Comparison of ENCODE assay signal across 8 cellular contexts in genomic region chr22:15775670-15776669, GRCh38.
DNase-seq lines count a peak whose midpoint lies in the region; ATAC-seq, FAIRE-seq and TF ChIP-seq lines count a peak whose summit lies in the region.
"Not testable (repeated sequence)": the region's sequence is repeated elsewhere in the genome, so short reads cannot be mapped to it uniquely, and the experiment has no call there.

No MANE protein-coding gene starts in this region.

- peak; percentile 20; the same call in 1 of the 2 replicates for TF ChIP-seq RAD21 in SK-N-SH (IDR thresholded peaks at IDR 0.05; ENCODE audit: low read length)
- not testable (repeated sequence) for TF ChIP-seq RAD21 in HepG2 (CRISPR knock-in tag; IDR thresholded peaks at IDR 0.05)

- DNase-seq in CD8-positive, alpha-beta T cell; SK-N-SH; HepG2 (ENCODE audit: low spot score); stimulated activated naive B cell treated with anti-CD40 and anti-IgM and Interleukin-4, amounts not matched to agents 10 μg/mL and 1 μg/mL and 100 μg/mL, for 72 hours: not testable (repeated sequence)
- DNase-seq in NCI-H1930 (lab: John Stamatoyannopoulos, UW) (peak; percentile 86 to 88), NCI-H82 (lab: John Stamatoyannopoulos, UW) (peak; percentile 45), ecto neural progenitor cell (ENCODE audit: low spot score) (peak; percentile 19)

- BruUV-seq in HepG2 (replicated peaks; lab: Mats Ljungman, UMichigan) = not testable (repeated sequence)

- peak overlapping the region; percentile 79 for H3K4me2 ChIP-seq in SK-N-SH
- H3K4me2 ChIP-seq in HepG2 (ENCODE audit: low read depth, low read length) = not testable (repeated sequence)

- peak; percentile 49 for ATAC-seq in CD8-positive, alpha-beta T cell
- peak; percentile 62 for ATAC-seq in HG03432 (IDR thresholded peaks at IDR 0.05; ENCODE audit: unreplicated experiment)
- peak; percentile 97 for ATAC-seq in HepG2
- ATAC-seq in stimulated activated naive B cell treated with anti-CD40 and anti-IgM and Interleukin-4, amounts not matched to agents 10 μg/mL and 1 μg/mL and 100 μg/mL, for 72 hours (replicated peaks) = peak; percentile 41 to 66

- H3K9ac ChIP-seq in SK-N-SH; HepG2 (ENCODE audit: insufficient read depth, low read depth, low read length): not testable (repeated sequence)

- in situ Hi-C loops in HepG2 (cut with HindIII; ENCODE audit: extremely low pct_ligation_motif_present, low pct_unique_long_range_greater_than_20kb) = not testable (repeated sequence)

- H3F3A ChIP-seq in SK-N-SH (replicated peaks; ENCODE audit: insufficient read depth) = not testable (repeated sequence)

- H3K9me2 ChIP-seq in SK-N-SH = not testable (repeated sequence)

- WGBS in SK-N-SH (ENCODE audit: low lambda C conversion rate) = 9% methylated on average over 6 of the region's 43 CpGs
- 79% methylated on average over 7 of the region's 43 CpGs for WGBS in HepG2 (ENCODE audit: low lambda C conversion rate)

- not testable (repeated sequence) for H4K20me1 ChIP-seq in SK-N-SH (ENCODE audit: insufficient read depth); HepG2 (ENCODE audit: insufficient read depth, low read length)

- not testable (repeated sequence) for H3K27me3 Mint-ChIP-seq in CD8-positive, alpha-beta T cell (ENCODE audit: low read depth); stimulated activated naive B cell treated with anti-CD40 and anti-IgM and Interleukin-4, amounts not matched to agents 10 μg/mL and 1 μg/mL and 100 μg/mL, for 72 hours

- not testable (repeated sequence) for H3K4me3 Mint-ChIP-seq in CD8-positive, alpha-beta T cell; stimulated activated naive B cell treated with anti-CD40 and anti-IgM and Interleukin-4, amounts not matched to agents 10 μg/mL and 1 μg/mL and 100 μg/mL, for 72 hours

- H3K4me1 Mint-ChIP-seq in CD8-positive, alpha-beta T cell (ENCODE audit: low read depth); stimulated activated naive B cell treated with anti-CD40 and anti-IgM and Interleukin-4, amounts not matched to agents 10 μg/mL and 1 μg/mL and 100 μg/mL, for 72 hours: not testable (repeated sequence)

- CTCF ChIA-PET in CD8-positive, alpha-beta T cell (lab: Charles Lee); SK-N-SH (lab: Yijun Ruan, JAX); HepG2 (lab: Yijun Ruan, JAX; ENCODE audit: low intra/inter-chr PET ratio, low total read pairs): not testable (repeated sequence)

- not testable (repeated sequence) for TF ChIP-seq CTCF in CD8-positive, alpha-beta T cell (IDR thresholded peaks at IDR 0.05)
- peak; percentile 38 for TF ChIP-seq CTCF in SK-N-SH (IDR thresholded peaks at IDR 0.05)
- TF ChIP-seq CTCF in HepG2 (CRISPR knock-in tag; IDR thresholded peaks at IDR 0.05) = 0 out of 2 replicates have a peak, but pooled peaks have one; percentile 3

- not testable (repeated sequence) for H3K4me1 ChIP-seq in CD8-positive, alpha-beta T cell (ENCODE audit: insufficient read depth, low read length); SK-N-SH (ENCODE audit: control insufficient read depth in 1 of 2, insufficient read depth in 2 of 2, low read depth in 1 of 2, low read length in 1 of 2); HepG2 (ENCODE audit: insufficient read depth, low read length)

- not testable (repeated sequence) for H3K9me3 Mint-ChIP-seq in CD8-positive, alpha-beta T cell; stimulated activated naive B cell treated with anti-CD40 and anti-IgM and Interleukin-4, amounts not matched to agents 10 μg/mL and 1 μg/mL and 100 μg/mL, for 72 hours

- not testable (repeated sequence) for H3K79me2 ChIP-seq in SK-N-SH (ENCODE audit: insufficient read depth); HepG2 (ENCODE audit: insufficient read depth, low read length)

- not testable (repeated sequence) for TF ChIP-seq POLR2A in HepG2 (IDR thresholded peaks at IDR 0.05; ENCODE audit: insufficient read depth in 1 of 2, low read depth in 2 of 2, low read length in 2 of 2)

- H3K36me3 Mint-ChIP-seq in CD8-positive, alpha-beta T cell; stimulated activated naive B cell treated with anti-CD40 and anti-IgM and Interleukin-4, amounts not matched to agents 10 μg/mL and 1 μg/mL and 100 μg/mL, for 72 hours: not testable (repeated sequence)

- not testable (repeated sequence) for H3K4me3 ChIP-seq in CD8-positive, alpha-beta T cell (ENCODE audit: low read depth, low read length)
- H3K4me3 ChIP-seq in SK-N-SH (ENCODE audit: low read depth in 2 of 2, low read length in 1 of 2) (peak overlapping the region in 1 of 2 experiments; percentile 36; a peak in 2 of 4 replicates), HepG2 (replicated peaks in 1 of 3; ENCODE audit: insufficient read depth in 1 of 3, low read depth in 2 of 3, low read length in 3 of 3) (peak overlapping the region in 1 of 3 experiments; percentile 33; a peak in 1 of 6 replicates)

- not testable (repeated sequence) for H3K27ac Mint-ChIP-seq in CD8-positive, alpha-beta T cell; stimulated activated naive B cell treated with anti-CD40 and anti-IgM and Interleukin-4, amounts not matched to agents 10 μg/mL and 1 μg/mL and 100 μg/mL, for 72 hours

- H3K27ac ChIP-seq in CD8-positive, alpha-beta T cell (ENCODE audit: low read depth, low read length); SK-N-SH (ENCODE audit: low read depth in 2 of 2, low read length in 1 of 2); HepG2 (ENCODE audit: extremely low read length, insufficient read depth, low read length): not testable (repeated sequence)

- not testable (repeated sequence) for TF ChIP-seq EP300 in SK-N-SH (IDR thresholded peaks at IDR 0.05; ENCODE audit: borderline replicate concordance in 1 of 2, low read depth in 1 of 2, low read length in 1 of 2); HepG2 (IDR thresholded peaks at IDR 0.05; ENCODE audit: low read depth in 2 of 2, low read length in 2 of 2); HepG2 (CRISPR knock-in tag; IDR thresholded peaks at IDR 0.05; ENCODE audit: borderline replicate concordance)

- POLR2A ChIA-PET in CD8-positive, alpha-beta T cell (lab: Charles Lee); SK-N-SH (lab: Yijun Ruan, JAX); HepG2 (lab: Yijun Ruan, JAX): not testable (repeated sequence)

- not testable (repeated sequence) for H3K27me3 ChIP-seq in CD8-positive, alpha-beta T cell (ENCODE audit: insufficient read depth, low read length); SK-N-SH (ENCODE audit: insufficient read depth); HepG2 (ENCODE audit: control insufficient read depth in 1 of 2, insufficient read depth in 2 of 2, low read length in 2 of 2)

- FAIRE-seq in HepG2 (lab: Jason Lieb, UNC) = not testable (repeated sequence)

- not testable (repeated sequence) for H2AFZ ChIP-seq in SK-N-SH (ENCODE audit: low read depth); HepG2 (ENCODE audit: low read length)

- H3K36me3 ChIP-seq in CD8-positive, alpha-beta T cell (ENCODE audit: insufficient read depth, low read length); SK-N-SH (replicated peaks in 1 of 2; ENCODE audit: control insufficient read depth in 1 of 2, insufficient read depth in 2 of 2, low read length in 1 of 2); HepG2 (replicated peaks in 1 of 2; ENCODE audit: control insufficient read depth in 1 of 2, insufficient read depth in 2 of 2, low read length in 2 of 2): not testable (repeated sequence)

- not testable (repeated sequence) for H3K9me3 ChIP-seq in CD8-positive, alpha-beta T cell (ENCODE audit: low read length); SK-N-SH; HepG2 (ENCODE audit: low read length)

- intact Hi-C loops in CD8-positive, alpha-beta T cell (cut with DNase I, micrococcal nuclease); HepG2 (cut with micrococcal nuclease; ENCODE audit: unreplicated experiment): not testable (repeated sequence)

TF ChIP-seq in SK-N-SH, 30 proteins besides CTCF, POLR2A, EP300 and RAD21:
- TF ChIP-seq YY1 (IDR thresholded peaks at IDR 0.05; ENCODE audit: low read depth) (0 out of 2 replicates have a peak, but pooled peaks have one; percentile 17), SMC3 (IDR thresholded peaks at IDR 0.05; ENCODE audit: low read depth, low read length) (peak; percentile 15; the same call in 1 of the 2 replicates), MAX (IDR thresholded peaks at IDR 0.05; ENCODE audit: low read depth) (peak; percentile 78), MXI1 (IDR thresholded peaks at IDR 0.05; ENCODE audit: low read depth, low read length) (peak; percentile 48; the same call in 1 of the 2 replicates)

TF ChIP-seq in HepG2, 621 proteins besides CTCF, POLR2A, EP300 and RAD21 (continues in another document):
- TF ChIP-seq HNRNPL (IDR thresholded peaks at IDR 0.05; ENCODE audit: low read depth, low read length) = 0 out of 2 replicates have a peak, but pooled peaks have one; percentile 46
